In genomic region chr6:86276056-86276455, GRCh38 we compare ENCODE assay signal across 28 cellular contexts.
"Had no signal": no experiment of that assay in that cellular context is flagged by ENCODE, and none has a peak within 500 bp of the region (broad histone marks: within the 10 kb centered on the region; RNA-seq: fewer than 3 reads in every experiment).

No MANE protein-coding gene starts in this region.

- H3K4me3 Mint-ChIP-seq: naive thymus-derived CD8-positive, alpha-beta T cell; natural killer cell treated with Interleukin-12 subunit alpha and Interleukin-12 subunit beta and Interleukin-15 and Interleukin-18, amount 100 ng/mL, for 72 hours; nephron progenitor cell; neural crest cell; stimulated activated naive B cell treated with anti-CD40 and anti-IgM and Interleukin-4, amounts not matched to agents 10 μg/mL and 1 μg/mL and 100 μg/mL, for 72 hours; stimulated activated naive CD8-positive, alpha-beta T cell treated with anti-CD3 and anti-CD28 coated beads, Interleukin-15, Interleukin-2, amounts not matched to agents 100 ng/mL and 50 ng/mL, for 24 hours; type B pancreatic cell had no signal

- H3K36me3 Mint-ChIP-seq: naive B cell; naive thymus-derived CD8-positive, alpha-beta T cell; natural killer cell treated with Interleukin-12 subunit alpha and Interleukin-12 subunit beta and Interleukin-15 and Interleukin-18, amount 100 ng/mL, for 72 hours; stimulated activated naive B cell treated with anti-CD40 and anti-IgM and Interleukin-4, amounts not matched to agents 10 μg/mL and 1 μg/mL and 100 μg/mL, for 72 hours; type B pancreatic cell had no signal

- H3K79me2 ChIP-seq: parathyroid adenoma had no signal

- H3K27me3 Mint-ChIP-seq: naive B cell; natural killer cell treated with Interleukin-12 subunit alpha and Interleukin-12 subunit beta and Interleukin-15 and Interleukin-18, amount 100 ng/mL, for 72 hours; progenitor cell of endocrine pancreas; stimulated activated naive B cell treated with anti-CD40 and anti-IgM and Interleukin-4, amounts not matched to agents 10 μg/mL and 1 μg/mL and 100 μg/mL, for 72 hours; stimulated activated naive CD8-positive, alpha-beta T cell treated with anti-CD3 and anti-CD28 coated beads, Interleukin-15, Interleukin-2, amounts not matched to agents 100 ng/mL and 50 ng/mL, for 24 hours; type B pancreatic cell had no signal

- H3K27ac ChIP-seq: neutrophil, ovary, parathyroid adenoma, psoas muscle, right lobe of liver, sigmoid colon, stomach, tibial artery, transverse colon, vagina had no signal

- H3K9me3 ChIP-seq: neutrophil, ovary, psoas muscle, right lobe of liver, tibial artery, vagina had no signal

- H3K4me3 ChIP-seq: ovary, psoas muscle, right lobe of liver, sigmoid colon, stomach, tibial artery, transverse colon, vagina had no signal

- H3K9me3 Mint-ChIP-seq: type B pancreatic cell had no signal

- DNase-seq: naive B cell; nephron progenitor cell; nucleus accumbens; ovary; posterior cingulate gyrus; psoas muscle; right lobe of liver; sigmoid colon; small intestine; stimulated activated CD4-positive, alpha-beta T cell treated with anti-CD3 and anti-CD28 coated beads, Interleukin-15, amount 100 ng/mL, for 24 hours; stimulated activated CD4-positive, alpha-beta T cell treated with anti-CD3 and anti-CD28 coated beads, Interleukin-2, amount 100 ng/mL, for 24 hours; stimulated activated CD4-positive, alpha-beta T cell treated with anti-CD3 and anti-CD28 coated beads, Interleukin-2, amount 100 ng/mL, for 48 hours; stimulated activated CD4-positive, alpha-beta T cell treated with anti-CD3 and anti-CD28 coated beads, Interleukin-4, amount 100 ng/mL, for 24 hours; stimulated activated naive B cell treated with anti-CD40 and anti-IgM and Interleukin-4, amounts not matched to agents 10 μg/mL and 1 μg/mL and 100 μg/mL, for 72 hours; stimulated activated naive CD4-positive, alpha-beta T cell treated with Interleukin-2 at 50 U/mL for 16 hours; stomach; tibial artery; transverse colon had no signal

- H3K27ac Mint-ChIP-seq: naive B cell; naive thymus-derived CD8-positive, alpha-beta T cell; natural killer cell treated with Interleukin-12 subunit alpha and Interleukin-12 subunit beta and Interleukin-15 and Interleukin-18, amount 100 ng/mL, for 72 hours; nephron progenitor cell; progenitor cell of endocrine pancreas; stimulated activated naive B cell treated with anti-CD40 and anti-IgM and Interleukin-4, amounts not matched to agents 10 μg/mL and 1 μg/mL and 100 μg/mL, for 72 hours; stimulated activated naive CD8-positive, alpha-beta T cell treated with anti-CD3 and anti-CD28 coated beads, Interleukin-15, Interleukin-2, amounts not matched to agents 100 ng/mL and 50 ng/mL, for 24 hours; type B pancreatic cell had no signal

- H3K4me1 Mint-ChIP-seq: naive B cell; nephron progenitor cell; neural crest cell; stimulated activated naive B cell treated with anti-CD40 and anti-IgM and Interleukin-4, amounts not matched to agents 10 μg/mL and 1 μg/mL and 100 μg/mL, for 72 hours had no signal

- H2AFZ ChIP-seq: parathyroid adenoma had no signal

- H3K4me1 ChIP-seq: parathyroid adenoma, psoas muscle, right lobe of liver, sigmoid colon, stomach, tibial artery, transverse colon, vagina had no signal

- ATAC-seq: naive thymus-derived CD8-positive, alpha-beta T cell; natural killer cell treated with Interleukin-12 subunit alpha and Interleukin-12 subunit beta and Interleukin-15 and Interleukin-18, amount 100 ng/mL, for 72 hours; psoas muscle; right cardiac atrium; right lobe of liver had no signal

- H3K27me3 ChIP-seq: neutrophil, ovary, right lobe of liver, sigmoid colon, stomach, tibial artery, transverse colon, vagina had no signal

- H3K36me3 ChIP-seq: neutrophil, ovary, right lobe of liver, sigmoid colon, stomach, tibial artery, transverse colon, vagina had no signal
